ENCODE assay signal across 25 cellular contexts in genomic region chr5:43917925-43918324, GRCh38.
"Had no signal": no experiment of that assay in that cellular context is flagged by ENCODE, and none has a peak within 500 bp of the region (broad histone marks: within the 10 kb centered on the region; RNA-seq: fewer than 3 reads in every experiment).

No MANE protein-coding gene starts in this region.

- H3K27ac ChIP-seq: ascending aorta, breast epithelium, cardiac muscle cell, colonic mucosa had no signal

- H3K4me1 ChIP-seq: ascending aorta, breast epithelium, colonic mucosa had no signal

- H3K4me1 Mint-ChIP-seq: activated CD4-positive, alpha-beta memory T cell treated with anti-CD3 and anti-CD28 coated beads, Interleukin-2, amount 10 ng/mL, durations not matched to agents 7 days and 5 days; activated CD4-positive, alpha-beta T cell treated with anti-CD3 and anti-CD28 coated beads, Interleukin-2, amount 10 ng/mL, durations not matched to agents 7 days and 5 days; activated naive CD4-positive, alpha-beta T cell treated with anti-CD3 and anti-CD28 coated beads, Interleukin-2, amount 10 ng/mL, durations not matched to agents 7 days and 5 days; activated naive CD8-positive, alpha-beta T cell treated with anti-CD3 and anti-CD28 coated beads, Interleukin-2, amount 10 ng/mL, durations not matched to agents 7 days and 5 days; brain had no signal

- H3K9me3 ChIP-seq: breast epithelium, colonic mucosa had no signal

- H3K36me3 Mint-ChIP-seq: activated naive CD4-positive, alpha-beta T cell treated with anti-CD3 and anti-CD28 coated beads, Interleukin-2, amount 10 ng/mL, durations not matched to agents 7 days and 5 days; activated naive CD4-positive, alpha-beta T cell treated with anti-CD3 and anti-CD28 coated beads, Interleukin-2, amount 50 U/mL, for 72 hours; activated naive CD8-positive, alpha-beta T cell treated with anti-CD3 and anti-CD28 coated beads, Interleukin-2, amount 10 ng/mL, durations not matched to agents 7 days and 5 days; brain had no signal

- H3K9me3 Mint-ChIP-seq: activated CD4-positive, alpha-beta memory T cell treated with anti-CD3 and anti-CD28 coated beads, Interleukin-2, amount 10 ng/mL, durations not matched to agents 7 days and 5 days; activated naive CD4-positive, alpha-beta T cell treated with anti-CD3 and anti-CD28 coated beads, Interleukin-2, amount 10 ng/mL, durations not matched to agents 7 days and 5 days; activated naive CD8-positive, alpha-beta T cell treated with anti-CD3 and anti-CD28 coated beads, Interleukin-2, amount 10 ng/mL, durations not matched to agents 7 days and 5 days; activated T-cell treated with anti-CD3 and anti-CD28 coated beads, Interleukin-2, amount 50 U/mL, for 72 hours had no signal

- H3K4me3 Mint-ChIP-seq: activated CD4-positive, alpha-beta memory T cell treated with anti-CD3 and anti-CD28 coated beads, Interleukin-2, amount 10 ng/mL, durations not matched to agents 7 days and 5 days; activated CD4-positive, alpha-beta T cell treated with anti-CD3 and anti-CD28 coated beads, Interleukin-2, amount 10 ng/mL, durations not matched to agents 7 days and 5 days; activated naive CD4-positive, alpha-beta T cell treated with anti-CD3 and anti-CD28 coated beads, Interleukin-2, amount 10 ng/mL, durations not matched to agents 7 days and 5 days; activated naive CD8-positive, alpha-beta T cell treated with anti-CD3 and anti-CD28 coated beads, Interleukin-2, amount 10 ng/mL, durations not matched to agents 7 days and 5 days; activated T-cell treated with anti-CD3 and anti-CD28 coated beads, Interleukin-2, amount 50 U/mL, for 24 hours; activated T-cell treated with anti-CD3 and anti-CD28 coated beads, Interleukin-2, amount 50 U/mL, for 72 hours; brain had no signal

- H3K27me3 Mint-ChIP-seq: activated CD4-positive, alpha-beta memory T cell treated with anti-CD3 and anti-CD28 coated beads, Interleukin-2, amount 10 ng/mL, durations not matched to agents 7 days and 5 days; activated CD4-positive, alpha-beta T cell treated with anti-CD3 and anti-CD28 coated beads, Interleukin-2, amount 10 ng/mL, durations not matched to agents 7 days and 5 days; activated naive CD4-positive, alpha-beta T cell treated with anti-CD3 and anti-CD28 coated beads, Interleukin-2, amount 10 ng/mL, durations not matched to agents 7 days and 5 days; activated naive CD8-positive, alpha-beta T cell treated with anti-CD3 and anti-CD28 coated beads, Interleukin-2, amount 10 ng/mL, durations not matched to agents 7 days and 5 days; activated T-cell treated with anti-CD3 and anti-CD28 coated beads, Interleukin-2, amount 50 U/mL, for 24 hours; brain had no signal

- H3K27ac Mint-ChIP-seq: activated CD4-positive, alpha-beta memory T cell treated with anti-CD3 and anti-CD28 coated beads, Interleukin-2, amount 10 ng/mL, durations not matched to agents 7 days and 5 days; activated CD4-positive, alpha-beta T cell treated with anti-CD3 and anti-CD28 coated beads, Interleukin-2, amount 10 ng/mL, durations not matched to agents 7 days and 5 days; activated naive CD4-positive, alpha-beta T cell treated with anti-CD3 and anti-CD28 coated beads, Interleukin-2, amount 10 ng/mL, durations not matched to agents 7 days and 5 days; activated naive CD4-positive, alpha-beta T cell treated with anti-CD3 and anti-CD28 coated beads, Interleukin-2, amount 50 U/mL, for 72 hours; activated naive CD8-positive, alpha-beta T cell treated with anti-CD3 and anti-CD28 coated beads, Interleukin-2, amount 10 ng/mL, durations not matched to agents 7 days and 5 days; activated T-cell treated with anti-CD3 and anti-CD28 coated beads, Interleukin-2, amount 50 U/mL, for 24 hours; activated T-cell treated with anti-CD3 and anti-CD28 coated beads, Interleukin-2, amount 50 U/mL, for 72 hours; brain had no signal

- H3K27me3 ChIP-seq: ascending aorta, breast epithelium, cardiac muscle cell, colonic mucosa had no signal

- H3K4me3 ChIP-seq: ascending aorta, breast epithelium, cardiac muscle cell, colonic mucosa had no signal

- ATAC-seq: activated naive CD4-positive, alpha-beta T cell treated with anti-CD3 and anti-CD28 coated beads, Interleukin-2, amount 50 U/mL, for 72 hours; activated T-cell treated with anti-CD3 and anti-CD28 coated beads, Interleukin-2, amount 50 U/mL, for 72 hours; esophagus mucosa had no signal

- H3K36me3 ChIP-seq: ascending aorta, breast epithelium, cardiac muscle cell, colonic mucosa had no signal

- DNase-seq: activated CD4-positive, alpha-beta memory T cell treated with anti-CD3 and anti-CD28 coated beads, Interleukin-2, amount 10 ng/mL, durations not matched to agents 7 days and 5 days; activated CD4-positive, alpha-beta T cell treated with anti-CD3 and anti-CD28 coated beads for 1 hour; activated CD4-positive, alpha-beta T cell treated with anti-CD3 and anti-CD28 coated beads for 4 hours; activated CD4-positive, alpha-beta T cell treated with anti-CD3 and anti-CD28 coated beads, Interleukin-2, amount 10 ng/mL, durations not matched to agents 7 days and 5 days; activated CD4-positive, alpha-beta T cell treated with anti-CD3 and anti-CD28 coated beads, Interleukin-2, amount 50 U/mL, for 4 hours; activated CD8-positive, alpha-beta memory T cell treated with anti-CD3 and anti-CD28 coated beads, Interleukin-2, amount 50 U/mL, for 48 hours; activated gamma-delta T cell; activated naive CD4-positive, alpha-beta T cell; activated naive CD4-positive, alpha-beta T cell treated with anti-CD3 and anti-CD28 coated beads, Interleukin-2, amount 10 ng/mL, durations not matched to agents 7 days and 5 days; activated naive CD8-positive, alpha-beta T cell treated with anti-CD3 and anti-CD28 coated beads, Interleukin-2, amount 10 ng/mL, durations not matched to agents 7 days and 5 days; activated T-cell treated with anti-CD3 and anti-CD28 coated beads for 4 hours; activated T-cell treated with anti-CD3 and anti-CD28 coated beads, Interleukin-2, amount 50 U/mL, for 24 hours; activated T-cell treated with anti-CD3 and anti-CD28 coated beads, Interleukin-2, amount 50 U/mL, for 72 hours; central memory CD4-positive, alpha-beta T cell; cerebellar nuclear complex; colonic mucosa; effector CD8-positive, alpha-beta T cell; foreskin fibroblast; T-helper 2 cell had no signal
